15 cellular contexts compared by ENCODE assay signal in the genomic region with DNA sequence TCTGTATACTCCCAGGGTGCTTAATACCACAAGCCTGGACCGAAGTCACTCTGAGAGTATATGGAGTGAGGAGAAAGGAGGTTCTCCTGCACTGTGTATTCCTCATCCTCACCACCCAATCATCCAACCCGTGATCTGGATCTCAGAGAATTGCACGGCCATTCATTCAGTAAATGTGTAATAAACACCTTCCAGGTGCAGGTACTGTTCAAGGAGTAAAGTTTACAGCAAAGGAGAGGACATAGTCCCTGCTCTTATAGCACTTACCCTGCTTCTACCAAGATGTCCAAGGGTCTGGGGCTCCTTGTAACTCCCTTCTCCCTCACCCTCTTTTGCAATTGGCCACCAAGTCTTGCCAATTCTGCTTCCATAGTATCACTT.
DNase-seq lines count a peak whose midpoint lies in the region; ATAC-seq and TF ChIP-seq lines count a peak whose summit lies in the region.
"Had no signal": no experiment of that assay in that cellular context is flagged by ENCODE, and none has a peak within 500 bp of the region (broad histone marks: within the 10 kb centered on the region; RNA-seq: fewer than 3 reads in every experiment).

No MANE protein-coding gene starts in this region.

- H3K4me1 ChIP-seq in KMS-11 (ENCODE audit: low read depth, poor library complexity, severe bottlenecking) = peaks cover 31% of the 10 kb centered on the region

- no peaks in the 10 kb centered on the region for H3K36me3 Mint-ChIP-seq in central memory CD8-positive, alpha-beta T cell (ENCODE audit: insufficient read depth)
- no peaks in the 10 kb centered on the region for H3K36me3 Mint-ChIP-seq in nephron progenitor cell (ENCODE audit: low read depth)

- no peak for ATAC-seq in central memory CD8-positive, alpha-beta T cell (replicated peaks; ENCODE audit: extremely low read depth, poor library complexity, severe bottlenecking)
- ATAC-seq in HG03196 (IDR thresholded peaks at IDR 0.05; ENCODE audit: unreplicated experiment) = no peak
- no peak for ATAC-seq in GM18502 (IDR thresholded peaks at IDR 0.05; ENCODE audit: poor library complexity, unreplicated experiment)

- H3K4me2 ChIP-seq in KMS-11 = peak overlapping the region; percentile 45; the same call in 1 of the 2 replicates

- peak overlapping the region; percentile 39 for H3K4me3 Mint-ChIP-seq in central memory CD8-positive, alpha-beta T cell
- H3K4me3 Mint-ChIP-seq in nephron progenitor cell = peak overlapping the region; percentile 4
- H3K4me3 Mint-ChIP-seq: endodermal cell had no signal

- H3K27ac ChIP-seq in C4-2B (peak overlapping the region; percentile 2; the same call in 1 of the 2 replicates), KMS-11 (peak overlapping the region; percentile 70)

- H2AFZ ChIP-seq in KMS-11 (ENCODE audit: low read depth) = peak overlapping the region; percentile 51; the same call in 1 of the 2 replicates

- H3K4me3 ChIP-seq in KMS-11 (IDR thresholded peaks at IDR 0.05; ENCODE audit: insufficient read depth, low read depth, low read length) = no peak overlapping the region

- H3K9me3 Mint-ChIP-seq in central memory CD8-positive, alpha-beta T cell = no peaks in the 10 kb centered on the region
- no peaks in the 10 kb centered on the region for H3K9me3 Mint-ChIP-seq in nephron progenitor cell
- H3K9me3 Mint-ChIP-seq: endodermal cell had no signal

- peak overlapping the region; percentile 72 for H3K27ac Mint-ChIP-seq in central memory CD8-positive, alpha-beta T cell (ENCODE audit: low read depth)
- H3K27ac Mint-ChIP-seq in nephron progenitor cell = peak overlapping the region; percentile 55
- H3K27ac Mint-ChIP-seq: endodermal cell had no signal

- no peaks in the 10 kb centered on the region for H3K79me2 ChIP-seq in KMS-11 (ENCODE audit: insufficient read depth, low read depth)

- no peaks in the 10 kb centered on the region for H3K27me3 Mint-ChIP-seq in central memory CD8-positive, alpha-beta T cell
- H3K27me3 Mint-ChIP-seq in nephron progenitor cell (ENCODE audit: low read depth, poor library complexity) = peaks cover 4% of the 10 kb centered on the region

- no peaks in the 10 kb centered on the region for H3K27me3 ChIP-seq in KMS-11 (ENCODE audit: insufficient read depth, low read depth)

- no peak overlapping the region; the same call in 1 of the 2 replicates for H3K9ac ChIP-seq in KMS-11

- DNase-seq in central memory CD8-positive, alpha-beta T cell (ENCODE audit: low spot score in 2 of 2) = no peak
- no peak for DNase-seq in nephron progenitor cell
- no peak for DNase-seq in EL
- DNase-seq in UCSD-AML1 (lab: John Stamatoyannopoulos, UW; ENCODE audit: unreplicated experiment) = no peak
- DNase-seq: activated T-cell treated with anti-CD3 and anti-CD28 coated beads for 4 hours, Calu3, endodermal cell, NCI-H1694 treated with DMSO at 0.1 percent for 48 hours, NCI-H345, occipital lobe, SHP77 treated with DMSO at 0.1 percent for 48 hours had no signal

- H3K4me1 Mint-ChIP-seq in central memory CD8-positive, alpha-beta T cell = peaks cover 25% of the 10 kb centered on the region
- H3K4me1 Mint-ChIP-seq in nephron progenitor cell = peaks cover 31% of the 10 kb centered on the region

- H4K20me1 ChIP-seq in KMS-11 (ENCODE audit: insufficient read depth) = no peaks in the 10 kb centered on the region

- no peak for TF ChIP-seq CTCF in C4-2B (conservative IDR thresholded peaks at IDR 0.05)
- no peak for TF ChIP-seq CTCF in KMS-11 (conservative IDR thresholded peaks at IDR 0.05; ENCODE audit: low read depth, low read length)
- TF ChIP-seq CTCF in nephron progenitor cell (IDR thresholded peaks at IDR 0.05) = no peak

- H3K36me3 ChIP-seq in KMS-11 (ENCODE audit: insufficient read depth) = no peaks in the 10 kb centered on the region
